Comparison of ENCODE assay signal across 8 cellular contexts in genomic region chr1:228379165-228379460, GRCh38. TPM values are rescaled to one million over a fixed set of nuclear protein-coding genes. Genes with fewer than 3 reads are reported as not detected.
A peak's percentile ranks its signal among the peaks of the same experiment; 100 is the strongest.
DNase-seq lines count a peak whose midpoint lies in the region; ATAC-seq and TF ChIP-seq lines count a peak whose summit lies in the region.

No MANE protein-coding gene starts in this region.

- H3K9me3 ChIP-seq in psoas muscle = no peaks in the 10 kb centered on the region

- intact Hi-C loops in psoas muscle (cut with DNase I) = no loop called here

- H3K4me3 ChIP-seq in psoas muscle = peak overlapping the region; percentile 58

- H3K4me1 ChIP-seq in psoas muscle = peaks cover 5% of the 10 kb centered on the region

- peak overlapping the region; percentile 34; the same call in 1 of the 2 replicates for H3K27ac ChIP-seq in VCaP
- H3K27ac ChIP-seq in psoas muscle = no peak overlapping the region

- no peaks in the 10 kb centered on the region for H3K27me3 ChIP-seq in psoas muscle (ENCODE audit: insufficient read depth in 3 of 3, low read length in 2 of 3)

- DNase-seq in NCI-H510A treated with DMSO at 0.1 percent for 48 hours (lab: John Stamatoyannopoulos, UW) = peak; percentile 26
- DNase-seq in NCI-H510A (lab: John Stamatoyannopoulos, UW) = no peak
- DNase-seq in foreskin melanocyte = peak; percentile 29
- peak; percentile 32 to 68 for DNase-seq in psoas muscle
- no peak for DNase-seq in stimulated activated CD4-positive, alpha-beta T cell treated with anti-CD3 and anti-CD28 coated beads, Interleukin-12 subunit alpha, Interleukin-12 subunit beta, amount 100 ng/mL, for 4 hours

- ATAC-seq in psoas muscle (no peak), GM21360 (IDR thresholded peaks at IDR 0.05; ENCODE audit: unreplicated experiment) (no peak), HG03095 (IDR thresholded peaks at IDR 0.05; ENCODE audit: unreplicated experiment) (no peak)

- TF ChIP-seq CTCF in VCaP (conservative IDR thresholded peaks at IDR 0.05) = no peak
- no peak for TF ChIP-seq CTCF in psoas muscle (IDR thresholded peaks at IDR 0.05)

- 16 to 34% (median 17%) methylated on average over 22 of the region's 22 CpGs for WGBS in psoas muscle, 3 donors

- peaks cover 0 to 52% of the 10 kb centered on the region in 2 donors for H3K36me3 ChIP-seq in psoas muscle (ENCODE audit: insufficient read depth in 1 of 2, low read depth in 1 of 2)

RNA-seq across cellular contexts. Expression of gene TRIM11, which starts 27.5 kb away (rescaled TPM):
- 1 to 10 TPM; 2.8 to 4.5 (median 4.0) TPM for total RNA-seq in psoas muscle
- 1 to 10 TPM; 3.1 to 6.3 (median 3.6) TPM for polyA plus RNA-seq in psoas muscle

RNA-seq across cellular contexts. Expression of gene TRIM17, which starts 37.5 kb away (rescaled TPM):
- not detected for total RNA-seq in psoas muscle
- under 1 TPM in 1 of 3 donors, not detected in 2; 0.03 TPM for polyA plus RNA-seq in psoas muscle

Comparison
In these comparisons a context has a peak if more than half of its experiments do, and no peak if none do; other contexts are left out.
1. DNase-seq: peak in NCI-H510A treated with DMSO at 0.1 percent for 48 hours (single experiment), foreskin melanocyte (single experiment) and psoas muscle (2 of 2); none in NCI-H510A (single experiment) and stimulated activated CD4-positive, alpha-beta T cell treated with anti-CD3 and anti-CD28 coated beads, Interleukin-12 subunit alpha, Interleukin-12 subunit beta, amount 100 ng/mL, for 4 hours (single experiment).